11 cellular contexts compared by ENCODE assay signal in the genomic region with DNA sequence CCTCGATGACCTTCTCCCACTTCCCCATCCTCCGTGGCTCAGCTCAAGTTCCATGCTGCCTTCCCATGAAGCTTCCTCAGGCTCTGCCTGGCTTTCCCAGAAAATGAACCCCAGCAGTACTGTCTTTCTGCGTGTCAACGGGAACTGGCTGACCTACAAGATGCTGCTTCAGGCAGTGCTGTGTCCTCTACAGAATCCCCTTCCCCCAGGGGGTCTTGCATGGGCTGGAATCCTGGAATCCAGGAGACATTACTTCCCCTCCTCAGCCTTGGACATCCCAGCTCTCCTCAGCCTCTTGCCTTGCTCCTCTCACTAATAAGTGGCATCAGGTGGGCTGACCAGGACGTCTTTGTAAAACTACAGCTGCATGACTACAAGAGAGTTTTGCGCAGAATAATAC. TPM values are rescaled to one million over a fixed set of nuclear protein-coding genes. Genes with fewer than 3 reads are reported as not detected.
A peak's percentile ranks its signal among the peaks of the same experiment; 100 is the strongest.
DNase-seq lines count a peak whose midpoint lies in the region; ATAC-seq and TF ChIP-seq lines count a peak whose summit lies in the region.
"Had no signal": no experiment of that assay in that cellular context is flagged by ENCODE, and none has a peak within 500 bp of the region (broad histone marks: within the 10 kb centered on the region; RNA-seq: fewer than 3 reads in every experiment).

No MANE protein-coding gene starts in this region.

- H3K4me3 Mint-ChIP-seq in Caco-2 (ENCODE audit: unreplicated experiment) = no peak overlapping the region

- peak overlapping the region; percentile 49 for H3K27ac Mint-ChIP-seq in Caco-2 (ENCODE audit: unreplicated experiment)

- ATAC-seq in HG03442 (IDR thresholded peaks at IDR 0.05; ENCODE audit: unreplicated experiment) = no peak
- ATAC-seq in HG02588 (IDR thresholded peaks at IDR 0.05; ENCODE audit: unreplicated experiment) = no peak

- H3K27ac ChIP-seq in Peyer's patch = peak overlapping the region in 3 of 4 donors; percentile 37 to 66 (median 49)
- H3K27ac ChIP-seq: uterus had no signal

- no peaks in the 10 kb centered on the region for H3K9me3 Mint-ChIP-seq in Caco-2 (ENCODE audit: unreplicated experiment)

- H3K27me3 ChIP-seq in Caco-2 (replicated peaks; ENCODE audit: control insufficient read depth, insufficient read depth, low read length) (no peaks in the 10 kb centered on the region), Peyer's patch (no peaks in the 10 kb centered on the region), MG63 (no peaks in the 10 kb centered on the region)
- H3K27me3 ChIP-seq: uterus had no signal

- no peak for TF ChIP-seq POLR2A in Peyer's patch (IDR thresholded peaks at IDR 0.05)

- DNase-seq in Caco-2 (no peak), Peyer's patch (peak in 1 of 3 donors; percentile 42), cardiac septum (ENCODE audit: low spot score) (peak; percentile 70), posterior vena cava (ENCODE audit: low spot score) (peak; percentile 28), HUDEP-2 (lab: John Stamatoyannopoulos, UW; ENCODE audit: unreplicated experiment in 76 of 76) (no peak), MG63 (no peak)
- DNase-seq: cerebellar nuclear complex; stimulated activated CD4-positive, alpha-beta T cell treated with anti-CD3 and anti-CD28 coated beads, Interleukin-2, amount 100 ng/mL, for 48 hours; uterus had no signal

- H3K4me1 ChIP-seq in Caco-2 = peaks cover 59% of the 10 kb centered on the region
- peaks cover 12 to 81% (median 31%) of the 10 kb centered on the region in 4 donors for H3K4me1 ChIP-seq in Peyer's patch

- H3K9me3 ChIP-seq in Caco-2 (no peaks in the 10 kb centered on the region), Peyer's patch (no peaks in the 10 kb centered on the region), MG63 (no peaks in the 10 kb centered on the region)
- H3K9me3 ChIP-seq: uterus had no signal

- no peak for TF ChIP-seq CTCF in Caco-2 (IDR thresholded peaks at IDR 0.05; ENCODE audit: insufficient read depth in 1 of 2, low read depth in 1 of 2, low read length in 1 of 2, severe bottlenecking in 1 of 2, unreplicated experiment in 1 of 2)
- no peak for TF ChIP-seq CTCF in Peyer's patch (IDR thresholded peaks at IDR 0.05)

- H3K36me3 Mint-ChIP-seq in Caco-2 (ENCODE audit: insufficient read depth, unreplicated experiment) = peaks cover 64% of the 10 kb centered on the region

- POLR2A ChIA-PET in Caco-2 (lab: Charles Lee) = no interaction called here

- H3K36me3 ChIP-seq in Caco-2 (ENCODE audit: control insufficient read depth, insufficient read depth, low read length) (peaks cover 1% of the 10 kb centered on the region), Peyer's patch (no peaks in the 10 kb centered on the region), MG63 (peaks cover 3% of the 10 kb centered on the region)
- H3K36me3 ChIP-seq: uterus had no signal

- H3K4me3 ChIP-seq in Caco-2 (ENCODE audit: low read depth, low read length) (no peak overlapping the region), Peyer's patch (no peak overlapping the region), MG63 (no peak overlapping the region)
- H3K4me3 ChIP-seq: uterus had no signal

- no peaks in the 10 kb centered on the region for H3K27me3 Mint-ChIP-seq in Caco-2 (ENCODE audit: insufficient read depth, unreplicated experiment)

- BruUV-seq in Caco-2 (replicated peaks; lab: Mats Ljungman, UMichigan) = no TSS peak

- intact Hi-C loops in Caco-2 (cut with micrococcal nuclease; ENCODE audit: unreplicated experiment) (no loop called here), cardiac septum (cut with DNase I) (loop anchor here (10.0 kb wide), 1 partner anchor 194 kb away; a partner anchor contains a TSS), posterior vena cava (cut with DNase I) (no loop called here)

- H3K4me1 Mint-ChIP-seq in Caco-2 (ENCODE audit: low read depth, unreplicated experiment) = peaks cover 40% of the 10 kb centered on the region

- CTCF ChIA-PET in Caco-2 (lab: Charles Lee) = interaction anchor here (1.3 kb wide), 1 partner anchor 13 kb away, joined by 3 read pairs; no protein-coding TSS in a partner anchor

RNA-seq across cellular contexts. Expression of a gene that starts 5.4 kb away (rescaled TPM):
- 52.7 and 60.8 TPM in 2 replicates for total RNA-seq in Caco-2 (2022)
- 10 to 100 TPM; 41.7 to 90.0 (median 59.2) TPM for total RNA-seq in Peyer's patch
- total RNA-seq in cardiac septum = 35.6 TPM
- total RNA-seq in posterior vena cava = 10 to 100 TPM; 21.5 to 26.0 TPM
- total RNA-seq in MG63 (2014; rRNA removed; shearing (Covaris generic); ENCODE audit: low replicate concordance) = 12.0 and 13.7 TPM in 2 replicates

RNA-seq across cellular contexts. Expression of a gene that starts 8.3 kb away (rescaled TPM):
- 62.4 and 76.9 TPM in 2 replicates for total RNA-seq in Caco-2 (2022)
- 100 to 1,000 TPM; 111 to 304 (median 229) TPM for total RNA-seq in Peyer's patch
- total RNA-seq in cardiac septum = 14.2 TPM
- total RNA-seq in posterior vena cava = 10 to 100 TPM; 26.0 to 33.1 TPM
- 0.99 and 4.8 TPM in 2 replicates for total RNA-seq in MG63 (2014; rRNA removed; shearing (Covaris generic); ENCODE audit: low replicate concordance)

Comparison
In these comparisons a context has a peak if more than half of its experiments do, and no peak if none do; other contexts are left out.
1. DNase-seq: peak in cardiac septum (single experiment) and posterior vena cava (single experiment); none in Caco-2 (0 of 2), HUDEP-2 (0 of 76) and MG63 (single experiment).